Comparison of ENCODE assay signal across 25 cellular contexts in genomic region chr9:70322096-70322495, GRCh38.
A peak's percentile ranks its signal among the peaks of the same experiment; 100 is the strongest.
DNase-seq lines count a peak whose midpoint lies in the region; ATAC-seq, FAIRE-seq and TF ChIP-seq lines count a peak whose summit lies in the region.
"Had no signal": no experiment of that assay in that cellular context is flagged by ENCODE, and none has a peak within 500 bp of the region (broad histone marks: within the 10 kb centered on the region; RNA-seq: fewer than 3 reads in every experiment).

No MANE protein-coding gene starts in this region.

- peaks cover 3 to 37% of the 10 kb centered on the region in 2 experiments; a peak in 3 of 5 replicates for H3K36me3 ChIP-seq in HepG2 (replicated peaks in 1 of 2; ENCODE audit: control insufficient read depth in 1 of 2, insufficient read depth in 2 of 2, low read length in 2 of 2)
- peaks cover 0 to 47% (median 17%) of the 10 kb centered on the region in 4 donors for H3K36me3 ChIP-seq in right lobe of liver
- peaks cover 84% of the 10 kb centered on the region for H3K36me3 ChIP-seq in Karpas-422 (ENCODE audit: insufficient read depth, low read length)

- TF ChIP-seq RAD21 in HepG2 (CRISPR knock-in tag; IDR thresholded peaks at IDR 0.05) (no peak), Ishikawa (IDR thresholded peaks at IDR 0.05; ENCODE audit: low read depth) (no peak)

- no peak for FAIRE-seq in HepG2 (lab: Jason Lieb, UNC)
- FAIRE-seq: D721Med, GM12878, GM19239 had no signal

- H3K79me2 ChIP-seq in HepG2 (ENCODE audit: insufficient read depth, low read length) (no peaks in the 10 kb centered on the region), Karpas-422 (ENCODE audit: low read length) (peaks cover 8% of the 10 kb centered on the region; the same call in 1 of the 2 replicates)

- no peak overlapping the region for H3K9ac ChIP-seq in HepG2 (ENCODE audit: insufficient read depth, low read depth, low read length)
- no peak overlapping the region for H3K9ac ChIP-seq in Karpas-422 (ENCODE audit: low read length)
- H3K9ac ChIP-seq: BLaER1 treated with 17β-estradiol and CSF1 and Interleukin-3, amounts not matched to agents 10 nM and 100 nM; GM23248 had no signal

- POLR2A ChIA-PET in HepG2 (lab: Yijun Ruan, JAX) = no interaction called here

- H3K27me3 Mint-ChIP-seq in central memory CD8-positive, alpha-beta T cell = no peaks in the 10 kb centered on the region
- H3K27me3 Mint-ChIP-seq: CD4-positive, alpha-beta T cell; CD8-positive, alpha-beta memory T cell had no signal

- TF ChIP-seq POLR2A in HepG2 (IDR thresholded peaks at IDR 0.05; ENCODE audit: insufficient read depth in 1 of 2, low read depth in 2 of 2, low read length in 2 of 2) = no peak
- no peak for TF ChIP-seq POLR2A in right lobe of liver (IDR thresholded peaks at IDR 0.05)

- H3K4me3 ChIP-seq in HepG2 (replicated peaks in 1 of 3; ENCODE audit: insufficient read depth in 1 of 3, low read depth in 2 of 3, low read length in 3 of 3) (no peak overlapping the region), right lobe of liver (no peak overlapping the region), Karpas-422 (ENCODE audit: low read length) (no peak overlapping the region)
- H3K4me3 ChIP-seq: BLaER1 treated with 17β-estradiol and CSF1 and Interleukin-3, amounts not matched to agents 10 nM and 100 nM; GM12878; GM23248; HAP-1 had no signal

- no peak for TF ChIP-seq EP300 in HepG2 (IDR thresholded peaks at IDR 0.05; ENCODE audit: low read depth in 2 of 2, low read length in 2 of 2)
- no peak for TF ChIP-seq EP300 in HepG2 (CRISPR knock-in tag; IDR thresholded peaks at IDR 0.05; ENCODE audit: borderline replicate concordance)
- TF ChIP-seq EP300 in Ishikawa (IDR thresholded peaks at IDR 0.05; ENCODE audit: borderline replicate concordance) = no peak

- BruUV-seq in HepG2 (replicated peaks; lab: Mats Ljungman, UMichigan) = no TSS peak

- H3K4me1 ChIP-seq in HepG2 (ENCODE audit: insufficient read depth, low read length) = no peaks in the 10 kb centered on the region
- H3K4me1 ChIP-seq in right lobe of liver = no peaks in the 10 kb centered on the region
- no peaks in the 10 kb centered on the region for H3K4me1 ChIP-seq in Karpas-422 (ENCODE audit: low read length)
- H3K4me1 ChIP-seq: BE2C; BLaER1 treated with 17β-estradiol and CSF1 and Interleukin-3, amounts not matched to agents 10 nM and 100 nM; HAP-1 had no signal

- ATAC-seq in HepG2 (no peak), right lobe of liver (no peak), HG03159 (IDR thresholded peaks at IDR 0.05; ENCODE audit: unreplicated experiment) (no peak)
- no peak for ATAC-seq in central memory CD8-positive, alpha-beta T cell (replicated peaks; ENCODE audit: extremely low read depth, poor library complexity, severe bottlenecking)
- ATAC-seq: GM12878 had no signal

- no peaks in the 10 kb centered on the region for H3K9me3 Mint-ChIP-seq in central memory CD8-positive, alpha-beta T cell
- H3K9me3 Mint-ChIP-seq: CD4-positive, alpha-beta T cell; CD8-positive, alpha-beta memory T cell had no signal

- DNase-seq in HepG2 (ENCODE audit: low spot score) = no peak
- DNase-seq in right lobe of liver = no peak
- no peak for DNase-seq in central memory CD8-positive, alpha-beta T cell (ENCODE audit: low spot score in 2 of 2)
- no peak for DNase-seq in Karpas-422
- DNase-seq in NK-92 (lab: John Stamatoyannopoulos, UW; ENCODE audit: unreplicated experiment) = no peak
- no peak for DNase-seq in islet precursor cell
- DNase-seq: ACHN; AML-193; BE2C; CD4-positive, alpha-beta T cell; CD8-positive, alpha-beta memory T cell; DMS 273 treated with DMSO at 0.1 percent for 48 hours; DMS79; EL; GDM1; GM23248 had no signal

- WGBS in HepG2 (ENCODE audit: low lambda C conversion rate) = 88% methylated on average over 4 of the region's 4 CpGs
- 69% methylated on average over 4 of the region's 4 CpGs for WGBS in right lobe of liver (ENCODE audit: insufficient coverage, low coverage, low lambda C conversion rate, missing lambda C conversion rate)

- peaks cover 42% of the 10 kb centered on the region for H3K36me3 Mint-ChIP-seq in central memory CD8-positive, alpha-beta T cell (ENCODE audit: insufficient read depth)

- no peak for TF ChIP-seq CTCF in HepG2 (CRISPR knock-in tag; IDR thresholded peaks at IDR 0.05)
- TF ChIP-seq CTCF in right lobe of liver (IDR thresholded peaks at IDR 0.05) = no peak

- H3K4me1 Mint-ChIP-seq in central memory CD8-positive, alpha-beta T cell = no peaks in the 10 kb centered on the region
- H3K4me1 Mint-ChIP-seq: CD14-positive monocyte had no signal

- H3K9me3 ChIP-seq in HepG2 (ENCODE audit: low read length) (no peaks in the 10 kb centered on the region), right lobe of liver (no peaks in the 10 kb centered on the region), Karpas-422 (ENCODE audit: low read length) (0 out of 2 replicates have a peak, but pooled peaks cover 3% of the 10 kb centered on the region)
- H3K9me3 ChIP-seq: BE2C, HAP-1 had no signal

- intact Hi-C loops in HepG2 (cut with micrococcal nuclease; ENCODE audit: unreplicated experiment) (no loop called here), right lobe of liver (cut with DNase I) (no loop called here)

- CTCF ChIA-PET in HepG2 (lab: Yijun Ruan, JAX; ENCODE audit: low intra/inter-chr PET ratio, low total read pairs) = no interaction called here

- in situ Hi-C loops in HepG2 (cut with HindIII; ENCODE audit: extremely low pct_ligation_motif_present, low pct_unique_long_range_greater_than_20kb) = no loop called here

- no peak overlapping the region for H2AFZ ChIP-seq in HepG2 (ENCODE audit: low read length)
- no peak overlapping the region for H2AFZ ChIP-seq in Karpas-422 (ENCODE audit: low read length)
- H2AFZ ChIP-seq: GM23248 had no signal

- H3K4me2 ChIP-seq in HepG2 (ENCODE audit: low read depth, low read length) (no peak overlapping the region), Karpas-422 (ENCODE audit: low read depth, low read length, poor library complexity, severe bottlenecking) (no peak overlapping the region)
- H3K4me2 ChIP-seq: BLaER1 treated with 17β-estradiol and CSF1 and Interleukin-3, amounts not matched to agents 10 nM and 100 nM had no signal

- H4K20me1 ChIP-seq in HepG2 (ENCODE audit: insufficient read depth, low read length) (no peaks in the 10 kb centered on the region), Karpas-422 (ENCODE audit: insufficient read depth, low read depth, low read length) (no peaks in the 10 kb centered on the region)
- H4K20me1 ChIP-seq: BLaER1 treated with 17β-estradiol and CSF1 and Interleukin-3, amounts not matched to agents 10 nM and 100 nM had no signal

- no peak overlapping the region for H3K4me3 Mint-ChIP-seq in central memory CD8-positive, alpha-beta T cell
- H3K4me3 Mint-ChIP-seq: CD14-positive monocyte; CD4-positive, alpha-beta T cell; CD8-positive, alpha-beta memory T cell had no signal

- peak overlapping the region; percentile 19 for H3K27ac Mint-ChIP-seq in central memory CD8-positive, alpha-beta T cell (ENCODE audit: low read depth)
- H3K27ac Mint-ChIP-seq: CD4-positive, alpha-beta T cell had no signal

- H3K27ac ChIP-seq in HepG2 (ENCODE audit: extremely low read length, insufficient read depth, low read length) = no peak overlapping the region
- H3K27ac ChIP-seq in right lobe of liver = no peak overlapping the region
- H3K27ac ChIP-seq in Karpas-422 (ENCODE audit: low read length) = no peak overlapping the region
- H3K27ac ChIP-seq: 22Rv1; BLaER1 treated with 17β-estradiol and CSF1 and Interleukin-3, amounts not matched to agents 10 nM and 100 nM; GM23248 had no signal

- H3K27me3 ChIP-seq in HepG2 (ENCODE audit: control insufficient read depth in 1 of 2, insufficient read depth in 2 of 2, low read length in 2 of 2) (no peaks in the 10 kb centered on the region), right lobe of liver (no peaks in the 10 kb centered on the region), Karpas-422 (ENCODE audit: low read length) (no peaks in the 10 kb centered on the region)
- H3K27me3 ChIP-seq: BE2C; BLaER1 treated with 17β-estradiol and CSF1 and Interleukin-3, amounts not matched to agents 10 nM and 100 nM had no signal

- no peaks in the 10 kb centered on the region for H3K9me2 ChIP-seq in Karpas-422 (replicated peaks; ENCODE audit: insufficient read depth, low read length)

TF ChIP-seq in HepG2, 621 proteins besides CTCF, POLR2A, EP300 and RAD21 (continues in another document):
- TF ChIP-seq ZNF792 (CRISPR knock-in tag; IDR thresholded peaks at IDR 0.05) = peak; percentile 45; the same call in 1 of the 2 replicates
- TF ChIP-seq ZNF652 (CRISPR knock-in tag; IDR thresholded peaks at IDR 0.05; ENCODE audit: borderline replicate concordance, low read depth) = peak; percentile 67
- TF ChIP-seq CEBPG (CRISPR knock-in tag; IDR thresholded peaks at IDR 0.05) = peak; percentile 79
- no peak for TF ChIP-seq ZNF382 (CRISPR knock-in tag; IDR thresholded peaks at IDR 0.05; ENCODE audit: borderline replicate concordance)

TF ChIP-seq in Ishikawa, 13 proteins besides CTCF, POLR2A, EP300 and RAD21:
- TF ChIP-seq NFIC (IDR thresholded peaks at IDR 0.05) (no peak), TEAD4 (IDR thresholded peaks at IDR 0.05) (no peak), CEBPB (IDR thresholded peaks at IDR 0.05) (peak; percentile 93), TCF12 (IDR thresholded peaks at IDR 0.05; ENCODE audit: low read depth) (no peak)
- TF ChIP-seq, protein P1, sequence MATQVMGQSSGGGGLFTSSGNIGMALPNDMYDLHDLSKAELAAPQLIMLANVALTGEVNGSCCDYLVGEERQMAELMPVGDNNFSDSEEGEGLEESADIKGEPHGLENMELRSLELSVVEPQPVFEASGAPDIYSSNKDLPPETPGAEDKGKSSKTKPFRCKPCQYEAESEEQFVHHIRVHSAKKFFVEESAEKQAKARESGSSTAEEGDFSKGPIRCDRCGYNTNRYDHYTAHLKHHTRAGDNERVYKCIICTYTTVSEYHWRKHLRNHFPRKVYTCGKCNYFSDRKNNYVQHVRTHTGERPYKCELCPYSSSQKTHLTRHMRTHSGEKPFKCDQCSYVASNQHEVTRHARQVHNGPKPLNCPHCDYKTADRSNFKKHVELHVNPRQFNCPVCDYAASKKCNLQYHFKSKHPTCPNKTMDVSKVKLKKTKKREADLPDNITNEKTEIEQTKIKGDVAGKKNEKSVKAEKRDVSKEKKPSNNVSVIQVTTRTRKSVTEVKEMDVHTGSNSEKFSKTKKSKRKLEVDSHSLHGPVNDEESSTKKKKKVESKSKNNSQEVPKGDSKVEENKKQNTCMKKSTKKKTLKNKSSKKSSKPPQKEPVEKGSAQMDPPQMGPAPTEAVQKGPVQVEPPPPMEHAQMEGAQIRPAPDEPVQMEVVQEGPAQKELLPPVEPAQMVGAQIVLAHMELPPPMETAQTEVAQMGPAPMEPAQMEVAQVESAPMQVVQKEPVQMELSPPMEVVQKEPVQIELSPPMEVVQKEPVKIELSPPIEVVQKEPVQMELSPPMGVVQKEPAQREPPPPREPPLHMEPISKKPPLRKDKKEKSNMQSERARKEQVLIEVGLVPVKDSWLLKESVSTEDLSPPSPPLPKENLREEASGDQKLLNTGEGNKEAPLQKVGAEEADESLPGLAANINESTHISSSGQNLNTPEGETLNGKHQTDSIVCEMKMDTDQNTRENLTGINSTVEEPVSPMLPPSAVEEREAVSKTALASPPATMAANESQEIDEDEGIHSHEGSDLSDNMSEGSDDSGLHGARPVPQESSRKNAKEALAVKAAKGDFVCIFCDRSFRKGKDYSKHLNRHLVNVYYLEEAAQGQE (IDR thresholded peaks at IDR 0.05; ENCODE audit: low read depth) = no peak
